Comparison of ENCODE assay signal across 1 cellular context in the genomic region with DNA sequence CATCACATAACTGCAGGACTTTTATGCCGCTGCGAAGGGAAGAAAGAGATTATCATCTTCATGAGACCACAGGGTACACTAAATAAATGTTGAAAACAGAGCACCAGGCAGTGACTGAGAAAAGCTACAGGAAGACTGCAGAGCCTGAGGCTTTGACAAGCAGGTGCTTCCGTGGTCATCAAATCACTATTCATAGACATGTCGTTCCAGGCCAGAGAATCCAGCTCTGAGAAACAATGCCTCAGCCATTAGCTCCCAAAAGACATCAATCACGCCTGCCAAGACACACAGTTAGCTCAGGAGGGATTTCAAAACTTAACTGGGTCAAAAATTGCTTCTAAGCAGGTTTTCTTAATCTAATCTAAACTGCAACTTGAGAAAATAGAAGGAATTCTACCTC.
TF ChIP-seq lines count a peak whose summit lies in the region.

No MANE protein-coding gene starts in this region.

TF ChIP-seq in HepG2, 621 proteins besides CTCF, POLR2A, EP300 and RAD21 (continued from another document):
- no peak for TF ChIP-seq AFF4 (CRISPR knock-in tag; IDR thresholded peaks at IDR 0.05)
- no peak for TF ChIP-seq ZNF160 (CRISPR knock-in tag; IDR thresholded peaks at IDR 0.05)
- TF ChIP-seq, protein P1, sequence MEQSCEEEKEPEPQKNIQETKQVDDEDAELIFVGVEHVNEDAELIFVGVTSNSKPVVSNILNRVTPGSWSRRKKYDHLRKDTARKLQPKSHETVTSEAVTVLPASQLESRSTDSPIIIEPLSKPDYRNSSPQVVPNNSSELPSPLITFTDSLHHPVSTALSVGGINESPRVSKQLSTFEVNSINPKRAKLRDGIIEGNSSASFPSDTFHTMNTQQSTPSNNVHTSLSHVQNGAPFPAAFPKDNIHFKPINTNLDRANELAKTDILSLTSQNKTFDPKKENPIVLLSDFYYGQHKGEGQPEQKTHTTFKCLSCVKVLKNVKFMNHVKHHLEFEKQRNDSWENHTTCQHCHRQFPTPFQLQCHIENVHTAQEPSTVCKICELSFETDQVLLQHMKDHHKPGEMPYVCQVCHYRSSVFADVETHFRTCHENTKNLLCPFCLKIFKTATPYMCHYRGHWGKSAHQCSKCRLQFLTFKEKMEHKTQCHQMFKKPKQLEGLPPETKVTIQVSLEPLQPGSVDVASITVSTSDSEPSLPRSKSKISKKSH (CRISPR knock-in tag; IDR thresholded peaks at IDR 0.05; ENCODE audit: borderline replicate concordance), result no peak
- TF ChIP-seq CHCHD3 (CRISPR knock-in tag; IDR thresholded peaks at IDR 0.05), result no peak
TF ChIP-seq in HepG2: peak in this region for 0.
